Comparison of ENCODE assay signal across 32 cellular contexts in genomic region chr7:69635572-69636190, GRCh38. TPM values are rescaled to one million over a fixed set of nuclear protein-coding genes. Genes with fewer than 3 reads are reported as not detected.
DNase-seq lines count a peak whose midpoint lies in the region; ATAC-seq, FAIRE-seq and TF ChIP-seq lines count a peak whose summit lies in the region.
"Had no signal": no experiment of that assay in that cellular context is flagged by ENCODE, and none has a peak within 500 bp of the region (broad histone marks: within the 10 kb centered on the region; RNA-seq: fewer than 3 reads in every experiment).

No MANE protein-coding gene starts in this region.

- H3K36me3 ChIP-seq in astrocyte (ENCODE audit: insufficient read depth, low read length): no peaks in the 10 kb centered on the region
- H3K36me3 ChIP-seq: ovary, right lobe of liver, tibial artery had no signal

- ATAC-seq in HG02610 (IDR thresholded peaks at IDR 0.05; ENCODE audit: unreplicated experiment) (no peak), GM19395 (IDR thresholded peaks at IDR 0.05; ENCODE audit: unreplicated experiment) (no peak)
- ATAC-seq: naive thymus-derived CD4-positive, alpha-beta T cell; right lobe of liver; stimulated activated naive CD8-positive, alpha-beta T cell treated with anti-CD3 and anti-CD28 coated beads, Interleukin-15, amount 100 ng/mL, for 72 hours; WTC11 had no signal

- no peak overlapping the region for H3K4me2 ChIP-seq in astrocyte (ENCODE audit: low read length)
- H3K4me2 ChIP-seq: PC-9 had no signal

- peaks cover 27% of the 10 kb centered on the region for H3K79me2 ChIP-seq in astrocyte (ENCODE audit: insufficient read depth, low read length)

- no peak for TF ChIP-seq CTCF in astrocyte (IDR thresholded peaks at IDR 0.05; ENCODE audit: insufficient read depth, low read depth, low read length)

- DNase-seq in DMS79 treated with DMSO at 0.1 percent for 48 hours (lab: John Stamatoyannopoulos, UW) (peak; percentile 47), DMS79 (lab: John Stamatoyannopoulos, UW) (no peak), astrocyte (ENCODE audit: low read depth) (peak; percentile 47), inferior parietal cortex (ENCODE audit: extremely low spot score) (peak; percentile 42), skeletal muscle cell (ENCODE audit: low read depth) (peak; percentile 17), SHP77 (lab: John Stamatoyannopoulos, UW) (no peak)
- DNase-seq: activated naive CD4-positive, alpha-beta T cell treated with anti-CD3 and anti-CD28 coated beads, Interleukin-2, amount 10 ng/mL, durations not matched to agents 7 days and 5 days; CD4-positive, alpha-beta T cell; DMS 273 treated with DMSO at 0.1 percent for 48 hours; Karpas-422; left cardiac atrium; mesenchymal stem cell; MV-4-11; naive thymus-derived CD4-positive, alpha-beta T cell; NCI-H187; NCI-H345; ovary; PC-9; right lobe of liver; Right ventricle myocardium superior; stimulated activated naive CD8-positive, alpha-beta T cell treated with anti-CD3 and anti-CD28 coated beads, Interleukin-15, amount 100 ng/mL, for 72 hours; SW 1271; tibial artery had no signal

- H3K4me1 ChIP-seq in astrocyte (ENCODE audit: insufficient read depth, low read length): peaks cover 6% of the 10 kb centered on the region
- H3K4me1 ChIP-seq: right lobe of liver, tibial artery had no signal

- no peaks in the 10 kb centered on the region for H3K27me3 ChIP-seq in astrocyte (ENCODE audit: insufficient read depth, low read length)
- H3K27me3 ChIP-seq: ovary, right lobe of liver, tibial artery had no signal

- no peaks in the 10 kb centered on the region for H3K36me3 Mint-ChIP-seq in astrocyte (ENCODE audit: low read depth, unreplicated experiment)
- H3K36me3 Mint-ChIP-seq: activated naive CD4-positive, alpha-beta T cell treated with anti-CD3 and anti-CD28 coated beads, Interleukin-2, amount 10 ng/mL, durations not matched to agents 7 days and 5 days; naive thymus-derived CD4-positive, alpha-beta T cell had no signal

- H3K27ac Mint-ChIP-seq in astrocyte (ENCODE audit: unreplicated experiment): no peak overlapping the region
- H3K27ac Mint-ChIP-seq: activated naive CD4-positive, alpha-beta T cell treated with anti-CD3 and anti-CD28 coated beads, Interleukin-2, amount 10 ng/mL, durations not matched to agents 7 days and 5 days; activated T-helper 1 cell treated with anti-CD3 and anti-CD28 coated beads, Interleukin-12 subunit alpha, Interleukin-12 subunit beta, Interleukin-2, Interleukin-4 antibody, amounts not matched to agents 30 ng/mL and 10 ng/mL and 1 ng/mL, durations not matched to agents 14 hours and 24 hours and 36 hours; CD4-positive, alpha-beta T cell; naive thymus-derived CD4-positive, alpha-beta T cell; stimulated activated naive CD8-positive, alpha-beta T cell treated with anti-CD3 and anti-CD28 coated beads, Interleukin-15, amount 100 ng/mL, for 72 hours; WTC11 had no signal

- H3K9me3 Mint-ChIP-seq in astrocyte (ENCODE audit: unreplicated experiment): no peaks in the 10 kb centered on the region
- H3K9me3 Mint-ChIP-seq: activated naive CD4-positive, alpha-beta T cell treated with anti-CD3 and anti-CD28 coated beads, Interleukin-2, amount 10 ng/mL, durations not matched to agents 7 days and 5 days; activated T-helper 1 cell treated with anti-CD3 and anti-CD28 coated beads, Interleukin-12 subunit alpha, Interleukin-12 subunit beta, Interleukin-2, Interleukin-4 antibody, amounts not matched to agents 30 ng/mL and 10 ng/mL and 1 ng/mL, durations not matched to agents 14 hours and 24 hours and 36 hours; CD4-positive, alpha-beta T cell; central memory CD8-positive, alpha-beta T cell; stimulated activated naive CD8-positive, alpha-beta T cell treated with anti-CD3 and anti-CD28 coated beads, Interleukin-15, amount 100 ng/mL, for 72 hours had no signal

- no peak overlapping the region for H2AFZ ChIP-seq in astrocyte (ENCODE audit: low read depth, low read length)
- H2AFZ ChIP-seq: PC-9 had no signal

- no peaks in the 10 kb centered on the region for H3K27me3 Mint-ChIP-seq in astrocyte (ENCODE audit: low read depth, unreplicated experiment)
- H3K27me3 Mint-ChIP-seq: activated naive CD4-positive, alpha-beta T cell treated with anti-CD3 and anti-CD28 coated beads, Interleukin-2, amount 10 ng/mL, durations not matched to agents 7 days and 5 days; central memory CD8-positive, alpha-beta T cell; naive thymus-derived CD4-positive, alpha-beta T cell; stimulated activated naive CD8-positive, alpha-beta T cell treated with anti-CD3 and anti-CD28 coated beads, Interleukin-15, amount 100 ng/mL, for 72 hours had no signal

- no peak overlapping the region for H3K9ac ChIP-seq in astrocyte (ENCODE audit: low read length)

- peaks cover 41% of the 10 kb centered on the region for H4K20me1 ChIP-seq in astrocyte (ENCODE audit: insufficient read depth, low read length)

- no peak overlapping the region for H3K4me3 Mint-ChIP-seq in astrocyte (ENCODE audit: unreplicated experiment)
- H3K4me3 Mint-ChIP-seq: activated naive CD4-positive, alpha-beta T cell treated with anti-CD3 and anti-CD28 coated beads, Interleukin-2, amount 10 ng/mL, durations not matched to agents 7 days and 5 days; activated T-helper 1 cell treated with anti-CD3 and anti-CD28 coated beads, Interleukin-12 subunit alpha, Interleukin-12 subunit beta, Interleukin-2, Interleukin-4 antibody, amounts not matched to agents 30 ng/mL and 10 ng/mL and 1 ng/mL, durations not matched to agents 14 hours and 24 hours and 36 hours; CD4-positive, alpha-beta T cell; central memory CD8-positive, alpha-beta T cell; naive thymus-derived CD4-positive, alpha-beta T cell; stimulated activated naive CD8-positive, alpha-beta T cell treated with anti-CD3 and anti-CD28 coated beads, Interleukin-15, amount 100 ng/mL, for 72 hours; WTC11 had no signal

- H3K27ac ChIP-seq in astrocyte (ENCODE audit: low read depth, low read length): no peak overlapping the region
- H3K27ac ChIP-seq: 22Rv1, ovary, PC-9, right lobe of liver, tibial artery had no signal

- no peaks in the 10 kb centered on the region for H3K9me3 ChIP-seq in astrocyte (ENCODE audit: insufficient read depth, low read depth, low read length)
- H3K9me3 ChIP-seq: ovary, right lobe of liver, tibial artery had no signal

- peak; percentile 26 for FAIRE-seq in astrocyte (lab: Jason Lieb, UNC)
- FAIRE-seq: G401.6, GM18507, H1 had no signal

- H3K4me3 ChIP-seq in astrocyte (ENCODE audit: insufficient read depth, low read depth, low read length) (no peak overlapping the region), skeletal muscle cell (ENCODE audit: low read depth, low read length) (no peak overlapping the region)
- H3K4me3 ChIP-seq: ovary, PC-9, right lobe of liver, tibial artery had no signal

- H3K4me1 Mint-ChIP-seq in astrocyte (ENCODE audit: low read depth, unreplicated experiment): peaks cover 24% of the 10 kb centered on the region
- H3K4me1 Mint-ChIP-seq: activated naive CD4-positive, alpha-beta T cell treated with anti-CD3 and anti-CD28 coated beads, Interleukin-2, amount 10 ng/mL, durations not matched to agents 7 days and 5 days; central memory CD8-positive, alpha-beta T cell; naive thymus-derived CD4-positive, alpha-beta T cell; stimulated activated naive CD8-positive, alpha-beta T cell treated with anti-CD3 and anti-CD28 coated beads, Interleukin-15, amount 100 ng/mL, for 72 hours had no signal

RNA-seq across cellular contexts. Expression of gene AUTS2, which starts 37.4 kb away (rescaled TPM):
- 68.2 and 73.2 TPM in 2 replicates for total RNA-seq in astrocyte
- total RNA-seq: PC-9 had no signal

Comparison
In these comparisons a context has a peak if more than half of its experiments do, and no peak if none do; other contexts are left out.
1. DNase-seq: peak in DMS79 treated with DMSO at 0.1 percent for 48 hours (single experiment), astrocyte (single experiment), inferior parietal cortex (single experiment) and skeletal muscle cell (single experiment); none in DMS79 (single experiment) and SHP77 (0 of 2).